In the genomic region with DNA sequence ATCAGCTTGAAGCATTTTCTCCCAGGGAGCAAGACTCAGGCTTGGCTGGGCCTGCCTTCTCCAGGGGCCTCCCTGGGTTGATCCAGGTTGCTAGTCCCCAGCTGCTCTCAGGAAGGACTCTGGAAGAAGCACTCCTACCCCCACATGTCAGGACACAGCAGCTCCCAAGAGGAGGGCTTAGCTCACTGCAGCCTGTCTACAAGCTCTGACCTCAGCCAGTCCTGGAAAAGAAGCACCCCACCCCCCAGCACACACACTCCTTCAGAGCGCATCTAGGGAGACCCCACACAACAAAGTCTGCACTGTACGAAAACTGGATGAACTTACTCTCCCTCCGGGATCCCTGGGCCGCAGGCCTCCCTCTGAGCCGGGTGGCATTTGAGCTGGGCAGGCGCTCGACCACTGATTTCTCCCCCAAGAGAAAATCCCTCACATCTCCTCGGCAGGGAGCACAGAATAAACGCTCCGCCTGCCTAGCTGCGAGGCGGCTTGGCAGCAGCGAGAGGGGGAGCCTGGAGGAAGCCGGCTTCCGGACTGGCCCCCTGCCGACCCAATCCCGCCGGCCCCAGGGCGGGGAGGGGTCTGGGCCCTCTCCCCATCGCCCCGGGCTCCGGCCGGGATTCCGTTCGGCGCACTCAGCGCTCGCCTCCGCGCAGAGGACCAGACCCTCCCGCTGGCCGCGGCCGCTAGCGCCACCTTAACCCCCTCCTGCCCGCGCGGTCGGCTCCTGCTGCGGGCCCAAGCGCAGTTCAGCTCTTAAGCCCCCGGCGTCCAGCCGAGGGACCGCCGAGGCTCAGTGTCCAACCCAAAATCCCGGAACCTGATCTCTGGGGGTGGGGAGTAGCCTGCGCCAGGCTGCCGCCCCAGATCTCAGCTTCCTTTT, we compare ENCODE assay signal across 8 cellular contexts. TPM values are rescaled to one million over a fixed set of nuclear protein-coding genes. Genes with fewer than 3 reads are reported as not detected.
DNase-seq lines count a peak whose midpoint lies in the region; ATAC-seq and TF ChIP-seq lines count a peak whose summit lies in the region.

Gene KCNA2 (minus strand): TSS at position 458 of the 883 bp plus-strand sequence. CDS start 1,576 bp downstream, outside the sequence.

- H3K4me1 ChIP-seq in lower lobe of right lung (peaks cover 16% of the 10 kb centered on the region), subcutaneous abdominal adipose tissue (ENCODE audit: control insufficient read depth in 5 of 5, insufficient read depth in 5 of 5, low read length in 5 of 5) (peaks cover 3 to 50% (median 39%) of the 10 kb centered on the region in 5 donors)

- H3K27me3 ChIP-seq in lower lobe of right lung (ENCODE audit: low read depth) (peaks cover 69% of the 10 kb centered on the region), subcutaneous abdominal adipose tissue (ENCODE audit: control insufficient read depth in 5 of 5, insufficient read depth in 4 of 5, low read length in 5 of 5) (peaks cover 18 to 49% (median 45%) of the 10 kb centered on the region in 5 donors)

- H3K4me1 Mint-ChIP-seq in dendritic cell treated with granulocyte-macrophage colony-stimulating factor and Interleukin-4, amounts not matched to agents 40 ng/mL and 50 ng/mL, for 4 days (ENCODE audit: low read depth) = peaks cover 20% of the 10 kb centered on the region

- DNase-seq in GM10266 (ENCODE audit: extremely low spot score) = peak; percentile 41
- peak; percentile 57 for DNase-seq in NCI-H748 (lab: John Stamatoyannopoulos, UW; ENCODE audit: unreplicated experiment)
- DNase-seq in lower lobe of right lung = no peak
- DNase-seq in effector CD4-positive, alpha-beta T cell = no peak
- DNase-seq in MV-4-11 (lab: John Stamatoyannopoulos, UW) = no peak

- ATAC-seq in lower lobe of right lung (peak; percentile 46), GM21786 (IDR thresholded peaks at IDR 0.05; ENCODE audit: unreplicated experiment) (no peak)

- peaks cover 78% of the 10 kb centered on the region for H3K27me3 Mint-ChIP-seq in dendritic cell treated with granulocyte-macrophage colony-stimulating factor and Interleukin-4, amounts not matched to agents 40 ng/mL and 50 ng/mL, for 4 days

- peak within 1 kb of the TSS; percentile 79 for H3K4me3 Mint-ChIP-seq in dendritic cell treated with granulocyte-macrophage colony-stimulating factor and Interleukin-4, amounts not matched to agents 40 ng/mL and 50 ng/mL, for 4 days

- TF ChIP-seq CTCF in GM10266 (IDR thresholded peaks at IDR 0.05; ENCODE audit: control insufficient read depth, insufficient read depth, low read depth, missing control alignments) (no peak), lower lobe of right lung (IDR thresholded peaks at IDR 0.05) (no peak)

- H3K27ac ChIP-seq in lower lobe of right lung = no peak within 1 kb of the TSS
- H3K27ac ChIP-seq in subcutaneous abdominal adipose tissue (ENCODE audit: low read depth, low read length) = no peak within 1 kb of the TSS

- no peak within 1 kb of the TSS for H3K27ac Mint-ChIP-seq in dendritic cell treated with granulocyte-macrophage colony-stimulating factor and Interleukin-4, amounts not matched to agents 40 ng/mL and 50 ng/mL, for 4 days

- intact Hi-C loops in dendritic cell treated with granulocyte-macrophage colony-stimulating factor and Interleukin-4, amounts not matched to agents 40 ng/mL and 50 ng/mL, for 4 days (cut with micrococcal nuclease) = no loop called here
- intact Hi-C loops in lower lobe of right lung (cut with DNase I) = no loop called here

- no peaks in the 10 kb centered on the region for H3K36me3 Mint-ChIP-seq in dendritic cell treated with granulocyte-macrophage colony-stimulating factor and Interleukin-4, amounts not matched to agents 40 ng/mL and 50 ng/mL, for 4 days (ENCODE audit: low read depth)

- H3K9ac ChIP-seq in subcutaneous abdominal adipose tissue (ENCODE audit: low read length in 5 of 5) = peak within 1 kb of the TSS in 3 of 5 donors; percentile 26 to 45 (median 36)

- H3K36me3 ChIP-seq in lower lobe of right lung = no peaks in the 10 kb centered on the region
- no peaks in the 10 kb centered on the region for H3K36me3 ChIP-seq in subcutaneous abdominal adipose tissue (ENCODE audit: control insufficient read depth in 5 of 5, insufficient read depth in 5 of 5, low read length in 5 of 5)

- no peaks in the 10 kb centered on the region for H3K9me3 Mint-ChIP-seq in dendritic cell treated with granulocyte-macrophage colony-stimulating factor and Interleukin-4, amounts not matched to agents 40 ng/mL and 50 ng/mL, for 4 days

- H3K9me3 ChIP-seq in lower lobe of right lung (no peaks in the 10 kb centered on the region), subcutaneous abdominal adipose tissue (ENCODE audit: control insufficient read depth in 5 of 5, low read length in 5 of 5) (no peaks in the 10 kb centered on the region)

- peak within 1 kb of the TSS; percentile 62 for H3K4me3 ChIP-seq in lower lobe of right lung
- H3K4me3 ChIP-seq in subcutaneous abdominal adipose tissue (ENCODE audit: low read depth in 1 of 5, low read length in 5 of 5) = peak within 1 kb of the TSS; percentile 42 to 85 (median 65)

RNA-seq across cellular contexts. Expression of gene KCNA2, which starts in this region (rescaled TPM):
- total RNA-seq in lower lobe of right lung = 0.77 TPM

Comparison
In these comparisons a context has a peak if more than half of its experiments do, and no peak if none do; other contexts are left out.
1. Peak in ATAC-seq and H3K4me3 ChIP-seq in lower lobe of right lung; RNA of the gene not detected or under 1 TPM.
2. DNase-seq: peak in GM10266 (single experiment) and NCI-H748 (single experiment); none in lower lobe of right lung (single experiment), effector CD4-positive, alpha-beta T cell (single experiment) and MV-4-11 (single experiment).